Comparison of ENCODE assay signal across 8 cellular contexts in the genomic region with DNA sequence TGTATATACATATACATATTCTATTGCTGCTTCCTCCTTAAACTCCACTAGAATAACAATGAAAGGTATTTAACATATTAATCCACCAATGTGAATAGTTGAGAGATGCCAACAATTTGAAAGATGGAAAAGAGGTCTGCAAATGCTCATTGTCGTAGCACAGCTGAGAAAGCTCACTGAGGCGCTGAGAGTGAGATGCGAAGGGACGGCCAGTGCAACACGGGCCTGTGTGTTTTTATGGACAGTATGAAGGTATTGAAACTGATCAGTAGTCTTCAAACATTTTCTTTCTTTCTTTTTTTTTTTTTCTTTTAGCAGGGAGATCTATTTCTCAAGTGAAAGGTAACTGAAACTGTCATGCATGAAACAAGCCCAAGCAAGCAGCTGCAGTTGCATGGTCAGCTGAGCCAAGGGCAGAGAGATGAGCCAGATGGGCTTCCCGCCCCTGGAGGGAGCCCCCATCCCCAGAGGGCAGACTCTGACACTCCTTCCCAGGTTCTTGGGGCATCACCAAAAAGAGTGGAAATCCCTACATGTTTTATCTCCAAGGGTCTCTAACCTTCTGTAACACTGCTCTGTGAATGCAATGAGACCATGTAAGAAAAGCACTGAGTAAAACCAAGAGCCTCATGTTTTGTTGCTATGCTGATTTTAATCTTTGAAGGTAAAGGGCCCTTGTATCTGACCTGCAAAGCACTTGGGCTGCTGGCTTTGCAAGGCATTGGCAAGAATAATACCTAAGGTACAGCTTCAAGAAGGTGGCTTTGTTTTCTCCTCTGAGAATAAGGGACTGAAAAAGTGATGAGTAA. TPM values are rescaled to one million over a fixed set of nuclear protein-coding genes. Genes with fewer than 3 reads are reported as not detected.
DNase-seq lines count a peak whose midpoint lies in the region; ATAC-seq and TF ChIP-seq lines count a peak whose summit lies in the region.

No MANE protein-coding gene starts in this region.

- CTCF ChIA-PET in activated naive CD4-positive, alpha-beta T cell treated with anti-CD3 and anti-CD28 coated beads, Interleukin-2, amount 10 ng/mL, durations not matched to agents 7 days and 5 days (lab: Charles Lee): no interaction called here
- CTCF ChIA-PET in activated naive CD4-positive, alpha-beta T cell treated with anti-CD3 and anti-CD28 coated beads for 36 hours (lab: Charles Lee): interaction anchor here (1.2 kb wide), 1 partner anchor 1334 kb away, joined by 5 read pairs; no protein-coding TSS in a partner anchor

- peak; percentile 79 for ATAC-seq in HG02798 (IDR thresholded peaks at IDR 0.05; ENCODE audit: poor library complexity, unreplicated experiment)
- no peak; the same call in 2 of the 3 replicates for ATAC-seq in RWPE2 (ENCODE audit: low read depth)

- intact Hi-C loops in activated naive CD4-positive, alpha-beta T cell treated with anti-CD3 and anti-CD28 coated beads for 36 hours (cut with micrococcal nuclease): loop anchor here (2.0 to 5.0 kb wide), 3 partner anchors 41 to 813 kb away; a partner anchor contains a TSS

- H3K27ac ChIP-seq in RWPE2 (ENCODE audit: poor library complexity, severe bottlenecking) (peak overlapping the region; percentile 26), thymus (ENCODE audit: low read depth) (peak overlapping the region; percentile 64), WERI-Rb-1 (no peak overlapping the region)

- no peaks in the 10 kb centered on the region for H3K9me3 ChIP-seq in RWPE2 (ENCODE audit: severe bottlenecking)
- no peaks in the 10 kb centered on the region for H3K9me3 ChIP-seq in thymus (ENCODE audit: control insufficient read depth)
- no peaks in the 10 kb centered on the region for H3K9me3 ChIP-seq in WERI-Rb-1 (ENCODE audit: severe bottlenecking)

- H3K36me3 Mint-ChIP-seq in activated naive CD4-positive, alpha-beta T cell treated with anti-CD3 and anti-CD28 coated beads, Interleukin-2, amount 10 ng/mL, durations not matched to agents 7 days and 5 days: peaks cover 5% of the 10 kb centered on the region
- H3K36me3 Mint-ChIP-seq in activated naive CD4-positive, alpha-beta T cell treated with anti-CD3 and anti-CD28 coated beads for 36 hours (ENCODE audit: low read depth): no peaks in the 10 kb centered on the region

- H3K27ac Mint-ChIP-seq in activated naive CD4-positive, alpha-beta T cell treated with anti-CD3 and anti-CD28 coated beads, Interleukin-2, amount 10 ng/mL, durations not matched to agents 7 days and 5 days: peak overlapping the region; percentile 93
- H3K27ac Mint-ChIP-seq in activated naive CD4-positive, alpha-beta T cell treated with anti-CD3 and anti-CD28 coated beads for 36 hours: no peak overlapping the region

- H3K4me1 ChIP-seq in RWPE2 (ENCODE audit: insufficient read depth, poor library complexity, severe bottlenecking) (peaks cover 11% of the 10 kb centered on the region), thymus (ENCODE audit: control insufficient read depth, insufficient read depth, low read length) (peaks cover 8% of the 10 kb centered on the region)

- no peak overlapping the region for H3K4me3 ChIP-seq in RWPE2 (ENCODE audit: severe bottlenecking)
- no peak overlapping the region for H3K4me3 ChIP-seq in thymus (ENCODE audit: low read length)
- no peak overlapping the region for H3K4me3 ChIP-seq in WERI-Rb-1 (ENCODE audit: low read depth, low read length)

- peak overlapping the region; percentile 37 for H3K4me3 Mint-ChIP-seq in activated naive CD4-positive, alpha-beta T cell treated with anti-CD3 and anti-CD28 coated beads, Interleukin-2, amount 10 ng/mL, durations not matched to agents 7 days and 5 days
- H3K4me3 Mint-ChIP-seq in activated naive CD4-positive, alpha-beta T cell treated with anti-CD3 and anti-CD28 coated beads for 36 hours: no peak overlapping the region

- peaks cover 1% of the 10 kb centered on the region for H3K27me3 Mint-ChIP-seq in activated naive CD4-positive, alpha-beta T cell treated with anti-CD3 and anti-CD28 coated beads, Interleukin-2, amount 10 ng/mL, durations not matched to agents 7 days and 5 days
- H3K27me3 Mint-ChIP-seq in activated naive CD4-positive, alpha-beta T cell treated with anti-CD3 and anti-CD28 coated beads for 36 hours (ENCODE audit: low read depth): no peaks in the 10 kb centered on the region

- 95% methylated on average over 6 of the region's 6 CpGs for WGBS in thymus

- peaks cover 2% of the 10 kb centered on the region for H3K9me3 Mint-ChIP-seq in activated naive CD4-positive, alpha-beta T cell treated with anti-CD3 and anti-CD28 coated beads, Interleukin-2, amount 10 ng/mL, durations not matched to agents 7 days and 5 days
- H3K9me3 Mint-ChIP-seq in activated naive CD4-positive, alpha-beta T cell treated with anti-CD3 and anti-CD28 coated beads for 36 hours: no peaks in the 10 kb centered on the region

- no peaks in the 10 kb centered on the region for H3K27me3 ChIP-seq in RWPE2 (ENCODE audit: insufficient read depth, poor library complexity, severe bottlenecking)
- H3K27me3 ChIP-seq in thymus (ENCODE audit: control insufficient read depth, insufficient read depth): no peaks in the 10 kb centered on the region
- no peaks in the 10 kb centered on the region for H3K27me3 ChIP-seq in WERI-Rb-1 (ENCODE audit: insufficient read depth, low read depth, severe bottlenecking)

- H3K36me3 ChIP-seq in RWPE2 (ENCODE audit: low read depth) (no peaks in the 10 kb centered on the region), thymus (ENCODE audit: control insufficient read depth, insufficient read depth) (no peaks in the 10 kb centered on the region), WERI-Rb-1 (no peaks in the 10 kb centered on the region)

- H3K4me1 Mint-ChIP-seq in activated naive CD4-positive, alpha-beta T cell treated with anti-CD3 and anti-CD28 coated beads, Interleukin-2, amount 10 ng/mL, durations not matched to agents 7 days and 5 days: peaks cover 51% of the 10 kb centered on the region
- peaks cover 41% of the 10 kb centered on the region for H3K4me1 Mint-ChIP-seq in activated naive CD4-positive, alpha-beta T cell treated with anti-CD3 and anti-CD28 coated beads for 36 hours (ENCODE audit: low read depth)

- TF ChIP-seq CTCF in RWPE2 (IDR thresholded peaks at IDR 0.05; ENCODE audit: poor library complexity, severe bottlenecking) (no peak), WERI-Rb-1 (IDR thresholded peaks at IDR 0.05; ENCODE audit: low read depth, low read length) (no peak)

- DNase-seq in activated naive CD4-positive, alpha-beta T cell treated with anti-CD3 and anti-CD28 coated beads, Interleukin-2, amount 10 ng/mL, durations not matched to agents 7 days and 5 days: no peak
- DNase-seq in activated naive CD4-positive, alpha-beta T cell treated with anti-CD3 and anti-CD28 coated beads for 36 hours: no peak
- no peak for DNase-seq in RWPE2 (ENCODE audit: low spot score)
- no peak for DNase-seq in DMS114 treated with DMSO at 0.1 percent for 48 hours (lab: John Stamatoyannopoulos, UW; ENCODE audit: unreplicated experiment)
- DNase-seq in epidermal melanocyte (ENCODE audit: insufficient read length, low spot score): no peak
- DNase-seq in WERI-Rb-1: no peak

RNA-seq across cellular contexts. Expression of a gene that starts 41.4 kb away (rescaled TPM):
- total RNA-seq in activated naive CD4-positive, alpha-beta T cell treated with anti-CD3 and anti-CD28 coated beads for 36 hours: not detected
- polyA plus RNA-seq in thymus: 0.89 TPM
